Comparison of ENCODE assay signal across 9 cellular contexts in the genomic region with DNA sequence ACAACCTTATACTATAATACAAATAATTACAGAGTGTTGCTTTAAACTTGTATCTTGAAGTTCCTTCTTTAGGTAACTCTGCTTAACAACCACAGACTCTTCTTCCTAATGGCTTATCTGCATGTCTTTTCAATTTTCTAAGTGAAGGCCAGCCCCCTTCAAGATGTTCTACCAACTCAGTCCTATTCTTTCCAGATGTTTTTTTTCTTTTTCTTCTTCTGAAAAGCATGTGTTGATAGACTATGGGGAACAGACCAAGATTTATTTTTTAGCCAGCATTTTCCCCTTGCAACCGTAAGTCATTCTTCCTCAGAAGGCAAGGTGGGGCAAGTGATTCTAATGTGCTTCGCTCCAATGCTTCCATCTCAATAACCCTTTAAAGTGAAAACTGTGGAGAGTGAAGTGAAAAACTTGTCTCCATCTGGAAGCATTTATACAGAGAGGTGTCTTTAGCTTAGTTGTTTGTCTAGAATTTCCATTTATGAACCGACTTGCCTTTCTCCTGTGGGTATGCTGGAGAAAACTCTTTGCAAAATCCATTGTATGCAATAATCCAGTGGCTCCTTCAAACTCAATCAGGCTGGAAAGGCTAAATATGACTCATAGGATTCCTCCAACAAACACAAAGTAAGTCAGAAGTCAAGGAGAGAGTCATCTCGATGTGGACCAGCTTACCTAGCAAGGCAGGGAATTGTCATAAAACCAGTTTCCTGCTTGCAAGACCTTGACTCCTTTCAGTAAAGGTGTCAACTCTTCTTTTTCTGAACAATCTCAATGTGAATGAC.
DNase-seq lines count a peak whose midpoint lies in the region; ATAC-seq, FAIRE-seq and TF ChIP-seq lines count a peak whose summit lies in the region.
"Had no signal": no experiment of that assay in that cellular context is flagged by ENCODE, and none has a peak within 500 bp of the region (broad histone marks: within the 10 kb centered on the region; RNA-seq: fewer than 3 reads in every experiment).

No MANE protein-coding gene starts in this region.

- H3K4me3 Mint-ChIP-seq in activated naive CD4-positive, alpha-beta T cell treated with anti-CD3 and anti-CD28 coated beads for 36 hours, result no peak overlapping the region
- H3K4me3 Mint-ChIP-seq in activated naive CD8-positive, alpha-beta T cell treated with anti-CD3 and anti-CD28 coated beads, Interleukin-2, amount 50 U/mL, for 24 hours, result peak overlapping the region; percentile 10

- peaks cover 91% of the 10 kb centered on the region for H3K4me1 Mint-ChIP-seq in activated naive CD4-positive, alpha-beta T cell treated with anti-CD3 and anti-CD28 coated beads for 36 hours (ENCODE audit: low read depth)
- peaks cover 89% of the 10 kb centered on the region for H3K4me1 Mint-ChIP-seq in activated naive CD8-positive, alpha-beta T cell treated with anti-CD3 and anti-CD28 coated beads, Interleukin-2, amount 50 U/mL, for 24 hours

- H3K9me3 Mint-ChIP-seq in activated naive CD4-positive, alpha-beta T cell treated with anti-CD3 and anti-CD28 coated beads for 36 hours, result no peaks in the 10 kb centered on the region
- H3K9me3 Mint-ChIP-seq in activated naive CD8-positive, alpha-beta T cell treated with anti-CD3 and anti-CD28 coated beads, Interleukin-2, amount 50 U/mL, for 24 hours, result no peaks in the 10 kb centered on the region

- intact Hi-C loops in activated naive CD4-positive, alpha-beta T cell treated with anti-CD3 and anti-CD28 coated beads for 36 hours (cut with micrococcal nuclease), result loop anchor here (2.0 to 5.0 kb wide), 3 partner anchors 16 to 247 kb away; a partner anchor contains a TSS

- TF ChIP-seq CTCF in keratinocyte (optimal IDR thresholded peaks at IDR 0.05 in 1 of 3, IDR thresholded peaks at IDR 0.05 in 1 of 3, conservative IDR thresholded peaks at IDR 0.05 in 1 of 3; ENCODE audit: extremely low read depth in 1 of 3, insufficient read depth in 2 of 3, low read length in 3 of 3) (no peak), upper lobe of left lung (IDR thresholded peaks at IDR 0.05) (no peak)

- H3K9me3 ChIP-seq in keratinocyte (ENCODE audit: control insufficient read depth, low read depth, low read length) (no peaks in the 10 kb centered on the region), upper lobe of left lung (no peaks in the 10 kb centered on the region)

- H3K9ac ChIP-seq in keratinocyte (ENCODE audit: control insufficient read depth, extremely low read depth, insufficient read depth, low read length), result no peak overlapping the region

- dilution Hi-C loops in keratinocyte (cut with MboI; ENCODE audit: extremely low pct_ligation_motif_present, low sequenced_read_pairs), result no loop called here

- peaks cover 27% of the 10 kb centered on the region for H3K36me3 Mint-ChIP-seq in activated naive CD4-positive, alpha-beta T cell treated with anti-CD3 and anti-CD28 coated beads for 36 hours (ENCODE audit: low read depth)
- peaks cover 16% of the 10 kb centered on the region for H3K36me3 Mint-ChIP-seq in activated naive CD8-positive, alpha-beta T cell treated with anti-CD3 and anti-CD28 coated beads, Interleukin-2, amount 50 U/mL, for 24 hours (ENCODE audit: low read depth)

- H3K27ac ChIP-seq in keratinocyte (ENCODE audit: control insufficient read depth, insufficient read depth, low read length), result no peak overlapping the region
- peak overlapping the region; percentile 44 to 83 (median 78) for H3K27ac ChIP-seq in upper lobe of left lung

- no peaks in the 10 kb centered on the region for H3K36me3 ChIP-seq in keratinocyte (ENCODE audit: control insufficient read depth in 2 of 2, extremely low read depth in 1 of 2, insufficient read depth in 2 of 2, low read length in 2 of 2)
- H3K36me3 ChIP-seq in upper lobe of left lung, result no peaks in the 10 kb centered on the region

- ATAC-seq in activated naive CD8-positive, alpha-beta T cell treated with anti-CD3 and anti-CD28 coated beads, Interleukin-2, amount 50 U/mL, for 24 hours, result no peak
- ATAC-seq in upper lobe of left lung (ENCODE audit: low FRiP score in 2 of 2) (no peak), HG03571 (IDR thresholded peaks at IDR 0.05; ENCODE audit: unreplicated experiment) (no peak), HG03469 (IDR thresholded peaks at IDR 0.05; ENCODE audit: unreplicated experiment) (no peak)

- no peak for DNase-seq in activated naive CD4-positive, alpha-beta T cell treated with anti-CD3 and anti-CD28 coated beads for 36 hours
- DNase-seq in activated naive CD4-positive, alpha-beta T cell treated with anti-CD3 and anti-CD28 coated beads, Interleukin-2, amount 50 U/mL, for 16 hours, result no peak
- DNase-seq in activated naive CD8-positive, alpha-beta T cell treated with anti-CD3 and anti-CD28 coated beads, Interleukin-2, amount 50 U/mL, for 24 hours, result no peak
- DNase-seq in keratinocyte (ENCODE audit: low read depth, low spot score) (peak; percentile 30), upper lobe of left lung (no peak), cerebellar nuclear complex (lab: John Stamatoyannopoulos, UW) (no peak)

- no peak overlapping the region for H2AFZ ChIP-seq in keratinocyte (ENCODE audit: control insufficient read depth, low read length)

- H4K20me1 ChIP-seq in keratinocyte (ENCODE audit: control insufficient read depth, extremely low read depth, insufficient read depth, low read length), result no peaks in the 10 kb centered on the region

- peak; percentile 81 for FAIRE-seq in keratinocyte (lab: Jason Lieb, UNC)
- FAIRE-seq: D721Med had no signal

- H3K27ac Mint-ChIP-seq in activated naive CD4-positive, alpha-beta T cell treated with anti-CD3 and anti-CD28 coated beads for 36 hours, result peak overlapping the region; percentile 85
- peak overlapping the region; percentile 94 for H3K27ac Mint-ChIP-seq in activated naive CD8-positive, alpha-beta T cell treated with anti-CD3 and anti-CD28 coated beads, Interleukin-2, amount 50 U/mL, for 24 hours

- CTCF ChIA-PET in activated naive CD4-positive, alpha-beta T cell treated with anti-CD3 and anti-CD28 coated beads for 36 hours (lab: Charles Lee), result interaction anchor here (1.6 kb wide), 1 partner anchor 84 kb away, joined by 6 read pairs; a partner anchor contains a TSS

- H3K27me3 Mint-ChIP-seq in activated naive CD4-positive, alpha-beta T cell treated with anti-CD3 and anti-CD28 coated beads for 36 hours (ENCODE audit: low read depth), result no peaks in the 10 kb centered on the region
- no peaks in the 10 kb centered on the region for H3K27me3 Mint-ChIP-seq in activated naive CD8-positive, alpha-beta T cell treated with anti-CD3 and anti-CD28 coated beads, Interleukin-2, amount 50 U/mL, for 24 hours

- no peak for TF ChIP-seq EP300 in upper lobe of left lung (IDR thresholded peaks at IDR 0.05)

- no peaks in the 10 kb centered on the region for H3K79me2 ChIP-seq in keratinocyte (ENCODE audit: control insufficient read depth, insufficient read depth, low read length)

- no peak overlapping the region for H3K4me2 ChIP-seq in keratinocyte (ENCODE audit: control insufficient read depth, extremely low read depth, insufficient read depth, low read depth, low read length)

- no peak for TF ChIP-seq POLR2A in upper lobe of left lung (IDR thresholded peaks at IDR 0.05)

- no peaks in the 10 kb centered on the region for H3K27me3 ChIP-seq in keratinocyte (ENCODE audit: control insufficient read depth, extremely low read depth, insufficient read depth, low read length)
- no peaks in the 10 kb centered on the region for H3K27me3 ChIP-seq in upper lobe of left lung

- H3K4me1 ChIP-seq in keratinocyte (ENCODE audit: control insufficient read depth, extremely low read depth, insufficient read depth, low read length), result peaks cover 35% of the 10 kb centered on the region
- H3K4me1 ChIP-seq in upper lobe of left lung, result peaks cover 70 to 79% (median 75%) of the 10 kb centered on the region in 4 donors

- H3K4me3 ChIP-seq in keratinocyte (ENCODE audit: control insufficient read depth in 2 of 3, extremely low read depth in 1 of 3, insufficient read depth in 2 of 3, low read depth in 1 of 3, low read length in 3 of 3) (no peak overlapping the region), upper lobe of left lung (no peak overlapping the region)

- 76 to 79% methylated on average over 4 of the region's 4 CpGs for WGBS in upper lobe of left lung, 2 donors

- no peaks in the 10 kb centered on the region for H3K9me1 ChIP-seq in keratinocyte (ENCODE audit: control insufficient read depth, extremely low read depth, insufficient read depth, low read length)
